ENCODE assay signal across 23 cellular contexts in genomic region chr7:118220583-118220982, GRCh38. TPM values are rescaled to one million over a fixed set of nuclear protein-coding genes. Genes with fewer than 3 reads are reported as not detected.
DNase-seq lines count a peak whose midpoint lies in the region; ATAC-seq and TF ChIP-seq lines count a peak whose summit lies in the region.
"Had no signal": no experiment of that assay in that cellular context is flagged by ENCODE, and none has a peak within 500 bp of the region (broad histone marks: within the 10 kb centered on the region; RNA-seq: fewer than 3 reads in every experiment).

No MANE protein-coding gene starts in this region.

- POLR2A ChIA-PET in activated CD8-positive, alpha-beta T cell treated with anti-CD3 and anti-CD28 coated beads for 36 hours (lab: Charles Lee), result no interaction called here
- POLR2A ChIA-PET in activated CD8-positive, alpha-beta T cell treated with anti-CD3 and anti-CD28 coated beads, Interleukin-2, amount 10 ng/mL, durations not matched to agents 7 days and 5 days (lab: Charles Lee), result no interaction called here

- peaks cover 3% of the 10 kb centered on the region for H3K4me1 Mint-ChIP-seq in activated CD8-positive, alpha-beta T cell treated with anti-CD3 and anti-CD28 coated beads for 36 hours (ENCODE audit: low read depth)
- no peaks in the 10 kb centered on the region for H3K4me1 Mint-ChIP-seq in activated CD8-positive, alpha-beta T cell treated with anti-CD3 and anti-CD28 coated beads, Interleukin-2, amount 10 ng/mL, durations not matched to agents 7 days and 5 days (ENCODE audit: low read depth)
- no peaks in the 10 kb centered on the region for H3K4me1 Mint-ChIP-seq in stimulated activated naive CD8-positive, alpha-beta T cell treated with anti-CD3 and anti-CD28 coated beads, Interleukin-15, amount 100 ng/mL, for 72 hours
- H3K4me1 Mint-ChIP-seq: CD14-positive monocyte; CD4-positive, alpha-beta memory T cell had no signal

- no peaks in the 10 kb centered on the region for H3K36me3 Mint-ChIP-seq in activated CD8-positive, alpha-beta T cell treated with anti-CD3 and anti-CD28 coated beads for 36 hours (ENCODE audit: low read depth)
- no peaks in the 10 kb centered on the region for H3K36me3 Mint-ChIP-seq in activated CD8-positive, alpha-beta T cell treated with anti-CD3 and anti-CD28 coated beads, Interleukin-2, amount 10 ng/mL, durations not matched to agents 7 days and 5 days (ENCODE audit: low read depth)
- H3K36me3 Mint-ChIP-seq: CD14-positive monocyte; CD4-positive, alpha-beta memory T cell; CD4-positive, CD25-positive, alpha-beta regulatory T cell had no signal

- intact Hi-C loops in activated CD8-positive, alpha-beta T cell treated with anti-CD3 and anti-CD28 coated beads for 36 hours (cut with micrococcal nuclease), result no loop called here

- H3K4me3 Mint-ChIP-seq in activated CD8-positive, alpha-beta T cell treated with anti-CD3 and anti-CD28 coated beads for 36 hours, result no peak overlapping the region
- no peak overlapping the region for H3K4me3 Mint-ChIP-seq in activated CD8-positive, alpha-beta T cell treated with anti-CD3 and anti-CD28 coated beads, Interleukin-2, amount 10 ng/mL, durations not matched to agents 7 days and 5 days
- no peak overlapping the region for H3K4me3 Mint-ChIP-seq in stimulated activated naive CD8-positive, alpha-beta T cell treated with anti-CD3 and anti-CD28 coated beads, Interleukin-15, amount 100 ng/mL, for 72 hours
- H3K4me3 Mint-ChIP-seq: CD14-positive monocyte; CD4-positive, alpha-beta memory T cell; CD4-positive, CD25-positive, alpha-beta regulatory T cell; CD8-positive, alpha-beta memory T cell had no signal

- H3K27me3 Mint-ChIP-seq in activated CD8-positive, alpha-beta T cell treated with anti-CD3 and anti-CD28 coated beads for 36 hours, result peaks cover 5% of the 10 kb centered on the region
- peaks cover 7% of the 10 kb centered on the region for H3K27me3 Mint-ChIP-seq in activated CD8-positive, alpha-beta T cell treated with anti-CD3 and anti-CD28 coated beads, Interleukin-2, amount 10 ng/mL, durations not matched to agents 7 days and 5 days (ENCODE audit: low read depth)
- peaks cover 8% of the 10 kb centered on the region for H3K27me3 Mint-ChIP-seq in stimulated activated naive CD8-positive, alpha-beta T cell treated with anti-CD3 and anti-CD28 coated beads, Interleukin-15, amount 100 ng/mL, for 72 hours
- H3K27me3 Mint-ChIP-seq: CD8-positive, alpha-beta memory T cell had no signal

- no peak for ATAC-seq in activated CD8-positive, alpha-beta T cell treated with anti-CD3 and anti-CD28 coated beads for 36 hours
- no peak for ATAC-seq in activated CD8-positive, alpha-beta T cell treated with anti-CD3 and anti-CD28 coated beads, Interleukin-2, amount 10 ng/mL, durations not matched to agents 7 days and 5 days
- ATAC-seq in stimulated activated naive CD8-positive, alpha-beta T cell treated with anti-CD3 and anti-CD28 coated beads, Interleukin-15, Interleukin-2, amounts not matched to agents 100 U/mL and 50 U/mL, for 24 hours, result peak; percentile 59
- no peak for ATAC-seq in stimulated activated naive CD8-positive, alpha-beta T cell treated with anti-CD3 and anti-CD28 coated beads, Interleukin-15, amount 100 ng/mL, for 72 hours
- ATAC-seq: GM12878 had no signal

- in situ Hi-C loops in GM13976 (cut with MboI; ENCODE audit: low sequenced_read_pairs, unreplicated experiment), result no loop called here

- H3K27ac Mint-ChIP-seq in activated CD8-positive, alpha-beta T cell treated with anti-CD3 and anti-CD28 coated beads for 36 hours, result no peak overlapping the region
- no peak overlapping the region for H3K27ac Mint-ChIP-seq in activated CD8-positive, alpha-beta T cell treated with anti-CD3 and anti-CD28 coated beads, Interleukin-2, amount 10 ng/mL, durations not matched to agents 7 days and 5 days
- no peak overlapping the region for H3K27ac Mint-ChIP-seq in stimulated activated naive CD8-positive, alpha-beta T cell treated with anti-CD3 and anti-CD28 coated beads, Interleukin-15, amount 100 ng/mL, for 72 hours
- H3K27ac Mint-ChIP-seq: CD14-positive monocyte; CD4-positive, alpha-beta memory T cell; CD4-positive, CD25-positive, alpha-beta regulatory T cell; CD8-positive, alpha-beta memory T cell had no signal

- DNase-seq in activated CD8-positive, alpha-beta T cell treated with anti-CD3 and anti-CD28 coated beads for 36 hours, result peak; percentile 5
- DNase-seq in activated CD8-positive, alpha-beta T cell treated with anti-CD3 and anti-CD28 coated beads, Interleukin-2, amount 10 ng/mL, durations not matched to agents 7 days and 5 days, result no peak
- DNase-seq in stimulated activated naive CD8-positive, alpha-beta T cell treated with anti-CD3 and anti-CD28 coated beads, Interleukin-15, Interleukin-2, amounts not matched to agents 100 U/mL and 50 U/mL, for 24 hours, result no peak
- DNase-seq in stimulated activated naive CD8-positive, alpha-beta T cell treated with anti-CD3 and anti-CD28 coated beads, Interleukin-15, amount 100 ng/mL, for 72 hours, result no peak
- DNase-seq in LHCN-M2 (ENCODE audit: low read depth) (peak; percentile 21), GM13976 (ENCODE audit: low spot score) (no peak)
- DNase-seq: 8988T; ACHN; BE2C; C1 segment of cervical spinal cord; CD4-positive, alpha-beta memory T cell; CD4-positive, CD25-positive, alpha-beta regulatory T cell; CD8-positive, alpha-beta memory T cell; COR-L47; DMS 273 treated with DMSO at 0.1 percent for 48 hours; DMS153; DMS53; DMS79; DND-41; EL; GDM1 had no signal

- CTCF ChIA-PET in activated CD8-positive, alpha-beta T cell treated with anti-CD3 and anti-CD28 coated beads for 36 hours (lab: Charles Lee), result no interaction called here
- CTCF ChIA-PET in activated CD8-positive, alpha-beta T cell treated with anti-CD3 and anti-CD28 coated beads, Interleukin-2, amount 10 ng/mL, durations not matched to agents 7 days and 5 days (lab: Charles Lee), result no interaction called here

- H3K9me3 Mint-ChIP-seq in activated CD8-positive, alpha-beta T cell treated with anti-CD3 and anti-CD28 coated beads for 36 hours, result no peaks in the 10 kb centered on the region
- H3K9me3 Mint-ChIP-seq in activated CD8-positive, alpha-beta T cell treated with anti-CD3 and anti-CD28 coated beads, Interleukin-2, amount 10 ng/mL, durations not matched to agents 7 days and 5 days (ENCODE audit: insufficient read depth), result no peaks in the 10 kb centered on the region
- no peaks in the 10 kb centered on the region for H3K9me3 Mint-ChIP-seq in stimulated activated naive CD8-positive, alpha-beta T cell treated with anti-CD3 and anti-CD28 coated beads, Interleukin-15, amount 100 ng/mL, for 72 hours
- H3K9me3 Mint-ChIP-seq: CD4-positive, alpha-beta memory T cell; CD4-positive, CD25-positive, alpha-beta regulatory T cell; CD8-positive, alpha-beta memory T cell had no signal

- no peak for TF ChIP-seq CTCF in activated CD8-positive, alpha-beta T cell treated with anti-CD3 and anti-CD28 coated beads for 36 hours (IDR thresholded peaks at IDR 0.05)
- no peak for TF ChIP-seq CTCF in GM13976 (IDR thresholded peaks at IDR 0.05; ENCODE audit: borderline replicate concordance, control extremely low read depth, extremely low read depth, insufficient read depth, missing control alignments)

RNA-seq across cellular contexts. Expression of gene ANKRD7, which starts 3.9 kb away (rescaled TPM):
- total RNA-seq in activated CD8-positive, alpha-beta T cell treated with anti-CD3 and anti-CD28 coated beads for 36 hours, result 1 to 10 TPM; 1.2 to 1.4 TPM
- total RNA-seq in activated CD8-positive, alpha-beta T cell treated with anti-CD3 and anti-CD28 coated beads, Interleukin-2, amount 10 ng/mL, durations not matched to agents 7 days and 5 days, result under 1 TPM; 0.47 to 0.66 TPM
- 1.5 and 3.6 TPM in 2 replicates for total RNA-seq in LHCN-M2 (2014; rRNA removed)
- polyA plus RNA-seq in LHCN-M2 (2012), result 0.69 TPM
- total RNA-seq: CD4-positive, alpha-beta memory T cell; CD4-positive, CD25-positive, alpha-beta regulatory T cell had no signal
- polyA plus RNA-seq: CD14-positive monocyte; CD4-positive, alpha-beta memory T cell; CD8-positive, alpha-beta memory T cell had no signal

RNA-seq across cellular contexts. Expression of gene LSM8, which starts 36.6 kb away (rescaled TPM):
- total RNA-seq in activated CD8-positive, alpha-beta T cell treated with anti-CD3 and anti-CD28 coated beads for 36 hours, result 10 to 100 TPM; 36.6 to 42.0 TPM
- 10 to 100 TPM; 52.3 to 54.4 TPM for total RNA-seq in activated CD8-positive, alpha-beta T cell treated with anti-CD3 and anti-CD28 coated beads, Interleukin-2, amount 10 ng/mL, durations not matched to agents 7 days and 5 days
- 43.9 and 71.4 TPM in 2 replicates for total RNA-seq in LHCN-M2 (2014; rRNA removed)
- 31.4 TPM for polyA plus RNA-seq in LHCN-M2 (2012)

Comparison
In these comparisons a context has a peak if more than half of its experiments do, and no peak if none do; other contexts are left out.
1. DNase-seq: peak in activated CD8-positive, alpha-beta T cell treated with anti-CD3 and anti-CD28 coated beads for 36 hours (single experiment) and LHCN-M2 (single experiment); none in activated CD8-positive, alpha-beta T cell treated with anti-CD3 and anti-CD28 coated beads, Interleukin-2, amount 10 ng/mL, durations not matched to agents 7 days and 5 days (single experiment), stimulated activated naive CD8-positive, alpha-beta T cell treated with anti-CD3 and anti-CD28 coated beads, Interleukin-15, Interleukin-2, amounts not matched to agents 100 U/mL and 50 U/mL, for 24 hours (single experiment), stimulated activated naive CD8-positive, alpha-beta T cell treated with anti-CD3 and anti-CD28 coated beads, Interleukin-15, amount 100 ng/mL, for 72 hours (0 of 2) and GM13976 (single experiment).